22 cellular contexts compared by ENCODE assay signal in the genomic region with DNA sequence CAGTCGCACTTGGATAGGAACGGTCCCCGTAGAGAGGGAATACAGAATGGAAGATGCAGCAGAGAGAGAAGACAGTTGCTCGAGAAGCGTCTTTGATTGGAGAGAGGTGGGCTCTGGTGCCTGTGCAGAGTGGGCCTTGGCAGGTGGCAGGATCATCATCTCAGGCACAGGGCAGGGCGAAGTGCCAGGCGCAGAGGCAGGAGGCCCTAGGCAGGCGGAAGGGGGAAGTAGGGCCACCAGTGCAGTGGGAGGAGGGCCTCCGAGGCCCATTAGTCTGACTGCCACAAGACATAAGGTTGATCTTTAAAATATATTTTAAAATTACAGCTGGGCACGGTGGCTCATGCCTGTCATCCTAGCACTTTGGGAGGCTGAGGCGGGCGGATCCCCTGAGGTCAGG. TPM values are rescaled to one million over a fixed set of nuclear protein-coding genes. Genes with fewer than 3 reads are reported as not detected.
DNase-seq lines count a peak whose midpoint lies in the region; ATAC-seq lines count a peak whose summit lies in the region.
"Had no signal": no experiment of that assay in that cellular context is flagged by ENCODE, and none has a peak within 500 bp of the region (broad histone marks: within the 10 kb centered on the region; RNA-seq: fewer than 3 reads in every experiment).

No MANE protein-coding gene starts in this region.

- ATAC-seq in activated CD8-positive, alpha-beta T cell treated with anti-CD3 and anti-CD28 coated beads, Interleukin-2, amount 10 ng/mL, durations not matched to agents 7 days and 5 days, result no peak
- ATAC-seq in memory B cell (ENCODE audit: low read depth) (no peak), GM18909 (IDR thresholded peaks at IDR 0.05; ENCODE audit: poor library complexity, unreplicated experiment) (no peak)
- ATAC-seq: activated CD4-positive, CD25-positive, alpha-beta regulatory T cell treated with anti-CD3 and anti-CD28 coated beads, Interleukin-2, amount 50 U/mL, for 24 hours; esophagus mucosa; HCT116; lower lobe of right lung; psoas muscle; Right ventricle myocardium inferior had no signal

- H3K27me3 ChIP-seq in CD4-positive, alpha-beta memory T cell (ENCODE audit: insufficient read depth, low read length), result no peaks in the 10 kb centered on the region
- H3K27me3 ChIP-seq: breast epithelium, tibial artery had no signal

- no peaks in the 10 kb centered on the region for H3K9me3 ChIP-seq in CD4-positive, alpha-beta memory T cell (ENCODE audit: control insufficient read depth in 1 of 2, low read length in 2 of 2)
- H3K9me3 ChIP-seq: breast epithelium, lower lobe of right lung, psoas muscle, tibial artery had no signal

- intact Hi-C loops in CD4-positive, alpha-beta memory T cell (cut with micrococcal nuclease), result no loop called here

- peak overlapping the region; percentile 6 to 88 (median 58) for H3K27ac Mint-ChIP-seq in CD4-positive, alpha-beta memory T cell
- H3K27ac Mint-ChIP-seq in IgD-negative memory B cell, result peak overlapping the region in 2 of 3 donors; percentile 9 to 48
- H3K27ac Mint-ChIP-seq in activated CD8-positive, alpha-beta T cell treated with anti-CD3 and anti-CD28 coated beads, Interleukin-2, amount 10 ng/mL, durations not matched to agents 7 days and 5 days, result peak overlapping the region; percentile 10
- peak overlapping the region; percentile 76 for H3K27ac Mint-ChIP-seq in memory B cell

- H3K4me1 Mint-ChIP-seq in CD4-positive, alpha-beta memory T cell, result peaks cover 37 to 79% (median 59%) of the 10 kb centered on the region in 4 donors
- H3K4me1 Mint-ChIP-seq in IgD-negative memory B cell (peaks cover 23 to 39% (median 38%) of the 10 kb centered on the region in 3 donors), memory B cell (peaks cover 45% of the 10 kb centered on the region)
- peaks cover 56% of the 10 kb centered on the region for H3K4me1 Mint-ChIP-seq in activated CD8-positive, alpha-beta T cell treated with anti-CD3 and anti-CD28 coated beads, Interleukin-2, amount 10 ng/mL, durations not matched to agents 7 days and 5 days (ENCODE audit: low read depth)

- no peak overlapping the region for H3K27ac ChIP-seq in CD4-positive, alpha-beta memory T cell (ENCODE audit: low read depth, low read length)
- H3K27ac ChIP-seq: breast epithelium, lower lobe of right lung, psoas muscle, tibial artery had no signal

- H3K4me3 ChIP-seq in CD4-positive, alpha-beta memory T cell (ENCODE audit: low read length in 2 of 2), result no peak overlapping the region
- H3K4me3 ChIP-seq: breast epithelium, lower lobe of right lung, psoas muscle, tibial artery had no signal

- H3K27me3 Mint-ChIP-seq in CD4-positive, alpha-beta memory T cell, result no peaks in the 10 kb centered on the region
- H3K27me3 Mint-ChIP-seq in IgD-negative memory B cell (no peaks in the 10 kb centered on the region), memory B cell (no peaks in the 10 kb centered on the region)
- no peaks in the 10 kb centered on the region for H3K27me3 Mint-ChIP-seq in activated CD8-positive, alpha-beta T cell treated with anti-CD3 and anti-CD28 coated beads, Interleukin-2, amount 10 ng/mL, durations not matched to agents 7 days and 5 days (ENCODE audit: low read depth)

- no peak for DNase-seq in CD4-positive, alpha-beta memory T cell
- DNase-seq in activated CD8-positive, alpha-beta T cell treated with anti-CD3 and anti-CD28 coated beads, Interleukin-2, amount 10 ng/mL, durations not matched to agents 7 days and 5 days, result no peak
- DNase-seq in memory B cell (ENCODE audit: low spot score in 2 of 2) (no peak), NCI-H446 treated with DMSO at 0.1 percent for 48 hours (lab: John Stamatoyannopoulos, UW) (no peak), DMS79 treated with DMSO at 0.1 percent for 48 hours (lab: John Stamatoyannopoulos, UW) (no peak)
- DNase-seq: AML-193, DMS153, lower lobe of right lung, NCI-H187 treated with DMSO at 0.1 percent for 48 hours, NCI-H510A, psoas muscle, small intestine, T-helper 2 cell, tibial artery had no signal

- POLR2A ChIA-PET in CD4-positive, alpha-beta memory T cell (lab: Charles Lee; ENCODE audit: partially characterized antibody), result no interaction called here
- POLR2A ChIA-PET in activated CD8-positive, alpha-beta T cell treated with anti-CD3 and anti-CD28 coated beads, Interleukin-2, amount 10 ng/mL, durations not matched to agents 7 days and 5 days (lab: Charles Lee), result no interaction called here

- CTCF ChIA-PET in CD4-positive, alpha-beta memory T cell (lab: Charles Lee; ENCODE audit: partially characterized antibody), result interaction anchor here (0.6 kb wide), 1 partner anchor 69 kb away, joined by 4 read pairs; no protein-coding TSS in a partner anchor
- CTCF ChIA-PET in activated CD8-positive, alpha-beta T cell treated with anti-CD3 and anti-CD28 coated beads, Interleukin-2, amount 10 ng/mL, durations not matched to agents 7 days and 5 days (lab: Charles Lee), result no interaction called here

- H3K9me3 Mint-ChIP-seq in CD4-positive, alpha-beta memory T cell, result no peaks in the 10 kb centered on the region
- H3K9me3 Mint-ChIP-seq in IgD-negative memory B cell (peaks cover 0 to 2% (median 0%) of the 10 kb centered on the region in 3 donors), memory B cell (no peaks in the 10 kb centered on the region)
- H3K9me3 Mint-ChIP-seq in activated CD8-positive, alpha-beta T cell treated with anti-CD3 and anti-CD28 coated beads, Interleukin-2, amount 10 ng/mL, durations not matched to agents 7 days and 5 days (ENCODE audit: insufficient read depth), result no peaks in the 10 kb centered on the region

- peaks cover 39% of the 10 kb centered on the region for H3K4me1 ChIP-seq in CD4-positive, alpha-beta memory T cell (ENCODE audit: insufficient read depth, low read length)
- H3K4me1 ChIP-seq: breast epithelium, lower lobe of right lung, psoas muscle had no signal

- peaks cover 13% of the 10 kb centered on the region for H3K36me3 ChIP-seq in CD4-positive, alpha-beta memory T cell (ENCODE audit: insufficient read depth, low read length)
- H3K36me3 ChIP-seq: breast epithelium, lower lobe of right lung, tibial artery had no signal

- peak overlapping the region in 1 of 8 donors; percentile 48 for H3K4me3 Mint-ChIP-seq in CD4-positive, alpha-beta memory T cell
- no peak overlapping the region for H3K4me3 Mint-ChIP-seq in IgD-negative memory B cell
- H3K4me3 Mint-ChIP-seq in activated CD8-positive, alpha-beta T cell treated with anti-CD3 and anti-CD28 coated beads, Interleukin-2, amount 10 ng/mL, durations not matched to agents 7 days and 5 days, result no peak overlapping the region
- H3K4me3 Mint-ChIP-seq in memory B cell, result no peak overlapping the region

- peaks cover 36 to 63% of the 10 kb centered on the region in 2 donors for H3K36me3 Mint-ChIP-seq in CD4-positive, alpha-beta memory T cell
- H3K36me3 Mint-ChIP-seq in IgD-negative memory B cell, result peaks cover 9% of the 10 kb centered on the region
- H3K36me3 Mint-ChIP-seq in activated CD8-positive, alpha-beta T cell treated with anti-CD3 and anti-CD28 coated beads, Interleukin-2, amount 10 ng/mL, durations not matched to agents 7 days and 5 days (ENCODE audit: low read depth), result peaks cover 73% of the 10 kb centered on the region
- H3K36me3 Mint-ChIP-seq in memory B cell, result peaks cover 34% of the 10 kb centered on the region

RNA-seq across cellular contexts. Expression of a gene that starts 10.1 kb away (rescaled TPM):
- total RNA-seq in CD4-positive, alpha-beta memory T cell, result 100 to 1,000 TPM; 131 to 136 TPM
- polyA plus RNA-seq in CD4-positive, alpha-beta memory T cell, result 10 to 100 TPM in 1 of 2 donors, 1 to 10 TPM in 1; 4.9 to 39.6 TPM
- 52.4 TPM for polyA plus RNA-seq in IgD-negative memory B cell
- total RNA-seq in activated CD8-positive, alpha-beta T cell treated with anti-CD3 and anti-CD28 coated beads, Interleukin-2, amount 10 ng/mL, durations not matched to agents 7 days and 5 days, result 100 to 1,000 TPM; 178 TPM
- polyA plus RNA-seq: neural cell had no signal

Comparison
In these comparisons a context has a peak if more than half of its experiments do, and no peak if none do; other contexts are left out.
1. H3K27ac Mint-ChIP-seq: peak in every context shown above with its lines; median percentile 76 in memory B cell; 58 in CD4-positive, alpha-beta memory T cell; 28 in IgD-negative memory B cell; 10 in activated CD8-positive, alpha-beta T cell treated with anti-CD3 and anti-CD28 coated beads, Interleukin-2, amount 10 ng/mL, durations not matched to agents 7 days and 5 days.